ENCODE assay signal across 16 cellular contexts in the genomic region with DNA sequence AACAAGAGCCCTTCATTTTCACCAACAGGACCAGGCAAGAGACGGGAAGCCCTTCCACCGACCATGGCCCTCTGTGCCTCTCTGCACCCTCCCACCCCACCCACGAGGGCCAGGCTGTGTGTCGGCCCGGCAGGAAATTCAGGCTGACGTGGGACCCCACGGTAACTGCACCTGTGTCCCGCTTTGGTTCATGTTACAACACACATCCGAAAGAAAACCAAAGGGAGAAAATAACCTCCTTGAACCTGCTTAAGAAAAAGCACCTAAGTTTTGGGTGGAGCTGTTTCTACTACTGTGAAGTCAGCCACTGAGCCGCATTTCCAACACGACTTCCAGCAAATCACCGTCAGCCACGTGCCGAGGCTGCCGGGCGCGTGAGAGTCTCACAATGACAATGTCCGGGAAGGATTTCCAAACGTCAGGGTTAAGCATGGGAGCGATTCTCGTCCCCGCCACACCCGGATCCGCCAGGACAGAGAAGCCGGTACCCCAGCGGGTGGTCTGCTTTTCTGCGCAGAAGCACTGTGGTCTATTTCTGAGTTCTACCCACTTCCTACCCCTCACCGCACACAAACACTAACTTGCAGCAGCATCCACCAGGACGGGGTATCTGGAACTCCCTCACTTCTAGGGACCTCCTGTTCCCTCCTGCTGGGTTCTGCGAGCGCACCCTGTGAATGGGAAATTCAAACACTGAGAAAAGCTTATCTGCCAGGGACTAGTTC. TPM values are rescaled to one million over a fixed set of nuclear protein-coding genes. Genes with fewer than 3 reads are reported as not detected.
DNase-seq lines count a peak whose midpoint lies in the region; ATAC-seq, FAIRE-seq and TF ChIP-seq lines count a peak whose summit lies in the region.
"Had no signal": no experiment of that assay in that cellular context is flagged by ENCODE, and none has a peak within 500 bp of the region (broad histone marks: within the 10 kb centered on the region; RNA-seq: fewer than 3 reads in every experiment).

No MANE protein-coding gene starts in this region.

- H3K9ac ChIP-seq in K562 (ENCODE audit: insufficient read depth in 1 of 2, low read depth in 2 of 2, low read length in 2 of 2): 0 out of 4 replicates have a peak overlapping the region, but pooled peaks of 1 of the 2 experiments have one; percentile 29

- no peak for TF ChIP-seq POLR2A in K562 (conservative IDR thresholded peaks at IDR 0.05)

- ATAC-seq in Right ventricle myocardium inferior: no peak
- no peak for ATAC-seq in heart right ventricle
- ATAC-seq in K562: no peak
- peak; percentile 45 to 84 for ATAC-seq in naive thymus-derived CD8-positive, alpha-beta T cell
- ATAC-seq in HG03095 (IDR thresholded peaks at IDR 0.05; ENCODE audit: unreplicated experiment): no peak
- ATAC-seq: foreskin keratinocyte had no signal

- H3K36me3 Mint-ChIP-seq in naive thymus-derived CD8-positive, alpha-beta T cell: peaks cover 0 to 21% (median 17%) of the 10 kb centered on the region in 3 donors

- DNase-seq in Right ventricle myocardium inferior (ENCODE audit: missing footprints) (peak; percentile 34), heart right ventricle (no peak), K562 (ENCODE audit: extremely low read depth in 1 of 4, low spot score in 3 of 4) (no peak), urothelium cell line (ENCODE audit: low spot score) (no peak), C1 segment of cervical spinal cord (lab: John Stamatoyannopoulos, UW) (no peak), NCI-H2029 (lab: John Stamatoyannopoulos, UW) (no peak)
- DNase-seq in naive thymus-derived CD8-positive, alpha-beta T cell: peak in 4 of 10 donors; percentile 19 to 58 (median 40)
- DNase-seq: foreskin keratinocyte, NCI-H146, substantia nigra, T-helper 9 cell had no signal

- H3K79me2 ChIP-seq in K562 (ENCODE audit: control insufficient read depth, insufficient read depth, low read length): no peaks in the 10 kb centered on the region

- no peaks in the 10 kb centered on the region for H3K9me1 ChIP-seq in K562 (ENCODE audit: control insufficient read depth, insufficient read depth, low read length)

- intact Hi-C loops in Right ventricle myocardium inferior (cut with DNase I): no loop called here
- intact Hi-C loops in heart right ventricle (cut with DNase I): loop anchor here in 1 of 10 donors (10.0 kb wide), 1 partner anchor 80 kb away; no protein-coding TSS in a partner anchor
- intact Hi-C loops in K562 (cut with micrococcal nuclease): no loop called here

- H4K20me1 ChIP-seq in K562 (replicated peaks; ENCODE audit: control insufficient read depth, insufficient read depth, low read length): no peaks in the 10 kb centered on the region

- no peaks in the 10 kb centered on the region for H3K9me3 Mint-ChIP-seq in naive thymus-derived CD8-positive, alpha-beta T cell
- H3K9me3 Mint-ChIP-seq: activated T-helper 2 cell treated with anti-CD3 and anti-CD28 coated beads, Interferon-gamma antibody, Interleukin-2, Interleukin-4, amounts not matched to agents 10 μg/mL and 5 μg/mL and 100 μg/mL, durations not matched to agents 14 hours and 24 hours and 36 hours had no signal

- CTCF ChIA-PET in K562 (lab: Yijun Ruan, JAX; ENCODE audit: low intra/inter-chr PET ratio): no interaction called here

- H3K27me3 ChIP-seq in heart right ventricle (no peaks in the 10 kb centered on the region), K562 (ENCODE audit: control insufficient read depth in 2 of 2, insufficient read depth in 2 of 2, low read length in 2 of 2) (no peaks in the 10 kb centered on the region)
- H3K27me3 ChIP-seq: foreskin keratinocyte had no signal

- H2AFZ ChIP-seq in K562 (ENCODE audit: low read depth, low read length): no peak overlapping the region

- 95% methylated on average over 31 of the region's 31 CpGs for WGBS in heart right ventricle, 2 donors
- WGBS in K562 (ENCODE audit: insufficient coverage, low coverage, missing lambda C conversion rate): 88% methylated on average over 19 of the region's 31 CpGs

- FAIRE-seq in K562 (lab: Jason Lieb, UNC) (no peak), urothelium cell line (lab: Jason Lieb, UNC) (peak; percentile 95)

- in situ Hi-C loops in K562 (cut with MboI): no loop called here

- no TSS peak for BruUV-seq in K562 (replicated peaks; lab: Mats Ljungman, UMichigan)

- H3K36me3 ChIP-seq in heart right ventricle: peaks cover 0 to 82% (median 9%) of the 10 kb centered on the region in 9 donors
- peaks cover 4% of the 10 kb centered on the region; the same call in 1 of the 3 replicates for H3K36me3 ChIP-seq in K562 (ENCODE audit: control insufficient read depth, insufficient read depth, low read length)

- H3K4me1 Mint-ChIP-seq in naive thymus-derived CD8-positive, alpha-beta T cell: peaks cover 5 to 13% (median 9%) of the 10 kb centered on the region in 4 donors

- H3K4me1 ChIP-seq in heart right ventricle: peaks cover 0 to 26% (median 0%) of the 10 kb centered on the region in 9 donors
- H3K4me1 ChIP-seq in K562 (replicated peaks in 1 of 2; ENCODE audit: control insufficient read depth in 2 of 2, insufficient read depth in 2 of 2, low read length in 2 of 2): peaks cover 0 to 27% of the 10 kb centered on the region in 2 experiments; a peak in 3 of 5 replicates

- H3K4me3 ChIP-seq in heart right ventricle: no peak overlapping the region
- H3K4me3 ChIP-seq in K562: no peak overlapping the region

- H3K27me3 Mint-ChIP-seq in naive thymus-derived CD8-positive, alpha-beta T cell: no peaks in the 10 kb centered on the region

- peak overlapping the region in 8 of 10 donors; percentile 20 to 65 (median 39) for H3K4me3 Mint-ChIP-seq in naive thymus-derived CD8-positive, alpha-beta T cell

- H3K27ac Mint-ChIP-seq in naive thymus-derived CD8-positive, alpha-beta T cell: peak overlapping the region in 5 of 10 donors; percentile 22 to 93 (median 79)
- H3K27ac Mint-ChIP-seq: activated T-helper 2 cell treated with anti-CD3 and anti-CD28 coated beads, Interferon-gamma antibody, Interleukin-2, Interleukin-4, amounts not matched to agents 10 μg/mL and 5 μg/mL and 100 μg/mL, durations not matched to agents 14 hours and 24 hours and 36 hours had no signal

- POLR2A ChIA-PET in K562 (lab: Yijun Ruan, JAX): interaction anchor here (0.6 to 1.3 kb wide), 2 partner anchors 15 to 1137 kb away, joined by 3 read pairs; no protein-coding TSS in a partner anchor
- POLR2A ChIA-PET in naive thymus-derived CD8-positive, alpha-beta T cell (lab: Charles Lee): interaction anchor here (1.2 kb wide), 1 partner anchor 25 kb away, joined by 3 read pairs; no protein-coding TSS in a partner anchor

- TF ChIP-seq RAD21 in K562 (CRISPR knock-in tag; conservative IDR thresholded peaks at IDR 0.05 in 1 of 2, IDR thresholded peaks at IDR 0.05 in 1 of 2): no peak

- H3K9me3 ChIP-seq in heart right ventricle: no peaks in the 10 kb centered on the region
- H3K9me3 ChIP-seq in K562 (replicated peaks; ENCODE audit: control insufficient read depth, insufficient read depth, low read depth, low read length): no peaks in the 10 kb centered on the region

- no peak overlapping the region for H3K4me2 ChIP-seq in K562 (ENCODE audit: insufficient read depth, low read length)

- TF ChIP-seq EP300 in K562 (IDR thresholded peaks at IDR 0.05; ENCODE audit: low read length): no peak

- TF ChIP-seq CTCF in heart right ventricle (IDR thresholded peaks at IDR 0.05) (no peak), K562 (IDR thresholded peaks at IDR 0.05 in 2 of 3, conservative IDR thresholded peaks at IDR 0.05 in 1 of 3; ENCODE audit: insufficient read depth in 2 of 3, low read depth in 1 of 3, low read length in 3 of 3) (no peak)

- no peak overlapping the region for H3K27ac ChIP-seq in heart right ventricle
- no peak overlapping the region for H3K27ac ChIP-seq in K562 (ENCODE audit: extremely low read depth, low read depth, low read length)
- H3K27ac ChIP-seq: foreskin keratinocyte, RWPE1 had no signal

TF ChIP-seq in K562, 482 proteins besides CTCF, POLR2A, EP300 and RAD21:
- TF ChIP-seq POLR2G (IDR thresholded peaks at IDR 0.05; ENCODE audit: low read depth, low read length) (0 out of 2 replicates have a peak, but pooled peaks have one; percentile 1), SUPT5H (IDR thresholded peaks at IDR 0.05) (no peak)

RNA-seq across cellular contexts. Expression of a gene that starts 36.6 kb away (rescaled TPM):
- total RNA-seq in Right ventricle myocardium inferior (0.05 TPM), heart right ventricle (under 1 TPM in 6 of 10 donors, not detected in 4; 0.04 to 0.11 (median 0.07) TPM), K562 (2014; rRNA removed) (not detected in 2 replicates), K562 (2014; rRNA removed; fragmentation: Illumina TruSeq; extraction: Trizol) (not detected in 2 replicates), K562 (2015; rRNA removed; fragmentation: Illumina TruSeq; extraction: Trizol) (not detected in 2 replicates), K562 (2021) (not detected in 2 replicates)
- polyA plus RNA-seq in heart right ventricle (under 1 TPM; 0.04 to 0.07 TPM), K562 (2011; rRNA removed) (not detected in 2 replicates), K562 (2014; fragmentation: Illumina TruSeq; extraction: Trizol) (not detected in 2 replicates), K562 (2014; fragmentation: Nextera tagmentation; extraction: Ambion mirVana) (not detected), K562 (2014; rRNA removed) (not detected in 2 replicates)
- 0.07 and 0.12 TPM in 2 replicates for total RNA-seq in K562 (2011; cell fraction: chromatin; rRNA removed; ENCODE audit: low replicate concordance)
- 0.17 TPM in 1 of 2 replicates, not detected in the other for total RNA-seq in K562 (2011; cell fraction: nucleolus; rRNA removed)
- 0.07 and 0.08 TPM in 2 replicates for total RNA-seq in K562 (2011; cell fraction: nucleoplasm; rRNA removed)
- polyA plus RNA-seq in K562 (2011; cell fraction: cytosol; rRNA removed): not detected in 2 replicates
- polyA plus RNA-seq in K562 (2011; cell fraction: nucleus; rRNA removed): not detected in 2 replicates
- polyA plus RNA-seq in K562 (2012): 0.04 and 0.08 TPM in 2 replicates
- 0.04 TPM in 1 of 2 replicates, not detected in the other for polyA minus RNA-seq in K562 (2011; rRNA and poly(A)+ RNA removed)
- not detected in 2 replicates for polyA minus RNA-seq in K562 (2011; cell fraction: cytosol; rRNA and poly(A)+ RNA removed)
- polyA minus RNA-seq in K562 (2011; cell fraction: nucleus; rRNA and poly(A)+ RNA removed): not detected in 2 replicates
- total RNA-seq in naive thymus-derived CD8-positive, alpha-beta T cell: under 1 TPM in 1 of 2 experiments, not detected in 1; 0.05 TPM
- not detected for polyA plus RNA-seq in naive thymus-derived CD8-positive, alpha-beta T cell
- total RNA-seq: foreskin keratinocyte, MCF 10A had no signal
- polyA plus RNA-seq: foreskin keratinocyte, neural cell had no signal

Comparison
In these comparisons a context has a peak if more than half of its experiments do, and no peak if none do; other contexts are left out.
1. ATAC-seq: peak in naive thymus-derived CD8-positive, alpha-beta T cell (2 of 2); none in Right ventricle myocardium inferior (single experiment), heart right ventricle (0 of 8), K562 (single experiment) and HG03095 (single experiment).